ENCODE assay signal across 27 cellular contexts in genomic region chr17:36136031-36136430, GRCh38. TPM values are rescaled to one million over a fixed set of nuclear protein-coding genes. Genes with fewer than 3 reads are reported as not detected.
"Had no signal": no experiment of that assay in that cellular context is flagged by ENCODE, and none has a peak within 500 bp of the region (broad histone marks: within the 10 kb centered on the region; RNA-seq: fewer than 3 reads in every experiment).

No MANE protein-coding gene starts in this region.

- H3K27ac Mint-ChIP-seq: activated CD4-positive, alpha-beta memory T cell treated with anti-CD3 and anti-CD28 coated beads for 36 hours; activated CD4-positive, alpha-beta T cell treated with anti-CD3 and anti-CD28 coated beads for 36 hours; activated CD8-positive, alpha-beta memory T cell treated with anti-CD3 and anti-CD28 coated beads, Interleukin-2, amount 10 ng/mL, durations not matched to agents 7 days and 5 days; activated naive CD8-positive, alpha-beta T cell treated with anti-CD3 and anti-CD28 coated beads for 36 hours; T-helper 17 cell had no signal

- H3K9me3 ChIP-seq: left lung, neutrophil, sigmoid colon, spleen had no signal

- H3K27me3 Mint-ChIP-seq: stimulated activated naive B cell treated with anti-CD40 and anti-IgM and Interleukin-4, amounts not matched to agents 10 μg/mL and 1 μg/mL and 100 μg/mL, for 72 hours had no signal

- FAIRE-seq: keratinocyte had no signal

- H3K4me3 ChIP-seq: cardiac muscle cell, left lung, sigmoid colon, spleen had no signal

- H3K27ac ChIP-seq: cardiac muscle cell, epithelial cell of prostate, foreskin keratinocyte, left lung, neutrophil, parathyroid adenoma, sigmoid colon, WERI-Rb-1 had no signal

- H3K36me3 Mint-ChIP-seq: activated CD4-positive, alpha-beta memory T cell treated with anti-CD3 and anti-CD28 coated beads for 36 hours had no signal

- H3K4me1 ChIP-seq: foreskin keratinocyte, sigmoid colon had no signal

- H3K9ac ChIP-seq: parathyroid adenoma had no signal

- DNase-seq: activated CD4-positive, alpha-beta memory T cell treated with anti-CD3 and anti-CD28 coated beads for 36 hours; activated CD4-positive, alpha-beta T cell treated with anti-CD3 and anti-CD28 coated beads for 36 hours; activated CD8-positive, alpha-beta memory T cell treated with anti-CD3 and anti-CD28 coated beads, Interleukin-2, amount 10 ng/mL, durations not matched to agents 7 days and 5 days; activated naive CD4-positive, alpha-beta T cell; activated naive CD8-positive, alpha-beta T cell treated with anti-CD3 and anti-CD28 coated beads for 36 hours; amniotic stem cell; dermis blood vessel endothelial cell; foreskin keratinocyte; hypothalamus; left lung; mammary epithelial cell; natural killer cell; sigmoid colon; spleen; stimulated activated CD4-positive, alpha-beta T cell treated with anti-CD3 and anti-CD28 coated beads, Interleukin-4, amount 100 ng/mL, for 4 hours; stimulated activated naive B cell treated with anti-CD40 and anti-IgM and Interleukin-4, amounts not matched to agents 10 μg/mL and 1 μg/mL and 100 μg/mL, for 72 hours; T-helper 17 cell; WERI-Rb-1 had no signal

- ATAC-seq: activated CD4-positive, alpha-beta T cell treated with anti-CD3 and anti-CD28 coated beads for 36 hours; activated CD8-positive, alpha-beta memory T cell treated with anti-CD3 and anti-CD28 coated beads, Interleukin-2, amount 10 ng/mL, durations not matched to agents 7 days and 5 days; foreskin keratinocyte; natural killer cell; T-helper 17 cell had no signal

- H3K4me1 Mint-ChIP-seq: activated CD4-positive, alpha-beta T cell treated with anti-CD3 and anti-CD28 coated beads for 36 hours had no signal

- H3K36me3 ChIP-seq: cardiac muscle cell, left lung, neutrophil, sigmoid colon, spleen, WERI-Rb-1 had no signal

- H3K27me3 ChIP-seq: left lung, neutrophil, spleen had no signal

- H2AFZ ChIP-seq: parathyroid adenoma had no signal

- H3K4me3 Mint-ChIP-seq: activated CD4-positive, alpha-beta memory T cell treated with anti-CD3 and anti-CD28 coated beads for 36 hours; activated CD4-positive, alpha-beta T cell treated with anti-CD3 and anti-CD28 coated beads for 36 hours; activated CD8-positive, alpha-beta memory T cell treated with anti-CD3 and anti-CD28 coated beads, Interleukin-2, amount 10 ng/mL, durations not matched to agents 7 days and 5 days; activated naive CD8-positive, alpha-beta T cell treated with anti-CD3 and anti-CD28 coated beads for 36 hours; natural killer cell; T-helper 17 cell had no signal

- H3K79me2 ChIP-seq: parathyroid adenoma had no signal

- H3K9me3 Mint-ChIP-seq: activated CD4-positive, alpha-beta memory T cell treated with anti-CD3 and anti-CD28 coated beads for 36 hours; natural killer cell had no signal

RNA-seq across cellular contexts. Expression of gene CCL4, which starts 32.4 kb away (rescaled TPM):
- total RNA-seq: cardiac muscle cell, chondrocyte, dermis blood vessel endothelial cell, fibroblast of lung, foreskin keratinocyte, mammary epithelial cell, renal cortical epithelial cell had no signal
- polyA plus RNA-seq: cardiac muscle cell, fibroblast of lung, foreskin keratinocyte, keratinocyte, mammary epithelial cell had no signal

RNA-seq across cellular contexts. Expression of gene TBC1D3B, which starts 40.4 kb away (rescaled TPM):
- total RNA-seq: mononuclear cell had no signal

RNA-seq across cellular contexts. Expression of gene CCL3, which starts 46.1 kb away (rescaled TPM):
- total RNA-seq: cardiac muscle cell, chondrocyte, dermis blood vessel endothelial cell, fibroblast of lung, foreskin keratinocyte, mammary epithelial cell, renal cortical epithelial cell had no signal
- polyA plus RNA-seq: cardiac muscle cell, fibroblast of lung, foreskin keratinocyte, keratinocyte, mammary epithelial cell had no signal
